ENCODE assay signal across 10 cellular contexts in genomic region chr1:89910780-89911179, GRCh38.
DNase-seq lines count a peak whose midpoint lies in the region; ATAC-seq, FAIRE-seq and TF ChIP-seq lines count a peak whose summit lies in the region.
"Had no signal": no experiment of that assay in that cellular context is flagged by ENCODE, and none has a peak within 500 bp of the region (broad histone marks: within the 10 kb centered on the region; RNA-seq: fewer than 3 reads in every experiment).

No MANE protein-coding gene starts in this region.

- H4K8ac ChIP-seq in trophoblast cell (ENCODE audit: low read depth, low read length) = no peak overlapping the region

- peak; percentile 64 for DNase-seq in NCI-H2227 treated with DMSO at 0.1 percent for 48 hours (lab: John Stamatoyannopoulos, UW)
- DNase-seq in epithelial cell of proximal tubule (ENCODE audit: low read depth) = peak; percentile 70
- peak; percentile 56 to 86 for DNase-seq in trophoblast cell
- DNase-seq in GM10248 (ENCODE audit: extremely low spot score) = no peak
- DNase-seq in CD8-positive, alpha-beta T cell = no peak
- DNase-seq in hypothalamus (lab: John Stamatoyannopoulos, UW) = no peak
- DNase-seq: left ventricle myocardium superior, NCI-H345 had no signal

- ATAC-seq in CD8-positive, alpha-beta T cell = no peak
- no peak for ATAC-seq in esophagus mucosa
- ATAC-seq: left ventricle myocardium superior had no signal

- H3K18ac ChIP-seq in trophoblast cell (ENCODE audit: low read length) = no peak overlapping the region

- no peak for TF ChIP-seq CTCF in epithelial cell of proximal tubule (conservative IDR thresholded peaks at IDR 0.05; ENCODE audit: low read depth, low read length)
- TF ChIP-seq CTCF in GM10248 (IDR thresholded peaks at IDR 0.05; ENCODE audit: control extremely low read depth, extremely low read depth, low read depth, missing control alignments) = no peak
- no peak for TF ChIP-seq CTCF in CD8-positive, alpha-beta T cell (IDR thresholded peaks at IDR 0.05)

- WGBS in trophoblast cell (ENCODE audit: extremely low coverage, insufficient coverage, insufficient read length) = no CpG with 5 or more reads among the region's 2 CpGs

- peaks cover 57% of the 10 kb centered on the region for H3K4me1 Mint-ChIP-seq in CD8-positive, alpha-beta T cell (ENCODE audit: low read depth)

- no peak overlapping the region for H2AFZ ChIP-seq in trophoblast cell (ENCODE audit: insufficient read depth, low read length, poor library complexity)

- no peak overlapping the region for H3K4me3 ChIP-seq in epithelial cell of proximal tubule (ENCODE audit: low read depth, low read length)
- no peak overlapping the region for H3K4me3 ChIP-seq in trophoblast cell (ENCODE audit: low read depth, low read length)
- no peak overlapping the region for H3K4me3 ChIP-seq in CD8-positive, alpha-beta T cell (ENCODE audit: low read depth, low read length)

- no peaks in the 10 kb centered on the region for H3K27me3 Mint-ChIP-seq in CD8-positive, alpha-beta T cell (ENCODE audit: low read depth)

- no peak overlapping the region for H2BK120ac ChIP-seq in trophoblast cell (ENCODE audit: insufficient read depth, low read length, poor library complexity)

- POLR2A ChIA-PET in GM10248 (lab: Yijun Ruan, JAX) = no interaction called here
- POLR2A ChIA-PET in CD8-positive, alpha-beta T cell (lab: Charles Lee) = no interaction called here

- H3K79me2 ChIP-seq in trophoblast cell (ENCODE audit: control insufficient read depth, insufficient read depth, low read length, poor library complexity) = no peaks in the 10 kb centered on the region

- peak; percentile 100 for FAIRE-seq in G401.6 (lab: Jason Lieb, UNC)

- H3K27me3 ChIP-seq in trophoblast cell (ENCODE audit: insufficient read depth, low read length) = no peaks in the 10 kb centered on the region
- H3K27me3 ChIP-seq in CD8-positive, alpha-beta T cell (ENCODE audit: insufficient read depth, low read length) = no peaks in the 10 kb centered on the region

- H3K4me3 Mint-ChIP-seq in CD8-positive, alpha-beta T cell = no peak overlapping the region

- no peak overlapping the region for H3K4ac ChIP-seq in trophoblast cell (ENCODE audit: low read depth, low read length)

- CTCF ChIA-PET in GM10248 (lab: Yijun Ruan, JAX) = interaction anchor here (2.4 to 2.9 kb wide), 2 partner anchors 9 to 10 kb away, joined by 7 to 9 read pairs; no protein-coding TSS in a partner anchor
- CTCF ChIA-PET in CD8-positive, alpha-beta T cell (lab: Charles Lee) = no interaction called here

- no peak overlapping the region for H4K91ac ChIP-seq in trophoblast cell (ENCODE audit: low read depth, low read length)

- H3K79me1 ChIP-seq in trophoblast cell (ENCODE audit: low read length) = peaks cover 14% of the 10 kb centered on the region

- H3K23ac ChIP-seq in trophoblast cell (ENCODE audit: low read length) = no peak overlapping the region

- peak overlapping the region; percentile 27 for H3K4me2 ChIP-seq in trophoblast cell (ENCODE audit: low read length)

- H3K4me1 ChIP-seq in trophoblast cell (ENCODE audit: control insufficient read depth in 1 of 2, insufficient read depth in 2 of 2, low read length in 2 of 2) = peaks cover 12 to 23% of the 10 kb centered on the region in 2 experiments
- no peaks in the 10 kb centered on the region for H3K4me1 ChIP-seq in CD8-positive, alpha-beta T cell (ENCODE audit: insufficient read depth, low read length)

- H3K9me3 Mint-ChIP-seq in CD8-positive, alpha-beta T cell = no peaks in the 10 kb centered on the region

- no peaks in the 10 kb centered on the region for H3K36me3 ChIP-seq in trophoblast cell (ENCODE audit: control insufficient read depth in 1 of 2, insufficient read depth in 2 of 2, low read length in 2 of 2)
- no peaks in the 10 kb centered on the region for H3K36me3 ChIP-seq in CD8-positive, alpha-beta T cell (ENCODE audit: insufficient read depth, low read length)

- H2BK5ac ChIP-seq in trophoblast cell (ENCODE audit: low read depth, low read length, poor library complexity) = no peak overlapping the region

- H3K9me3 ChIP-seq in trophoblast cell (ENCODE audit: insufficient read depth, low read depth, low read length) = no peaks in the 10 kb centered on the region
- no peaks in the 10 kb centered on the region for H3K9me3 ChIP-seq in CD8-positive, alpha-beta T cell (ENCODE audit: low read length)

- intact Hi-C loops in CD8-positive, alpha-beta T cell (cut with DNase I, micrococcal nuclease) = no loop called here

- H3K27ac ChIP-seq in trophoblast cell (ENCODE audit: low read depth, low read length) = peak overlapping the region; percentile 89
- H3K27ac ChIP-seq in CD8-positive, alpha-beta T cell (ENCODE audit: low read depth, low read length) = no peak overlapping the region

- no peak overlapping the region for H3K9ac ChIP-seq in trophoblast cell (ENCODE audit: low read length)

- H2BK12ac ChIP-seq in trophoblast cell (ENCODE audit: low read length) = no peak overlapping the region

- H4K12ac ChIP-seq in trophoblast cell (ENCODE audit: low read depth, low read length) = no peak overlapping the region

- H3K27ac Mint-ChIP-seq in CD8-positive, alpha-beta T cell = no peak overlapping the region

- H2AK5ac ChIP-seq in trophoblast cell (ENCODE audit: low read length) = no peak overlapping the region

- peaks cover 48% of the 10 kb centered on the region for H3K36me3 Mint-ChIP-seq in CD8-positive, alpha-beta T cell

- no peak overlapping the region for H3K14ac ChIP-seq in trophoblast cell (ENCODE audit: low read length)

Comparison
In these comparisons a context has a peak if more than half of its experiments do, and no peak if none do; other contexts are left out.
1. DNase-seq: peak in NCI-H2227 treated with DMSO at 0.1 percent for 48 hours (single experiment), epithelial cell of proximal tubule (single experiment) and trophoblast cell (2 of 2); none in GM10248 (single experiment), CD8-positive, alpha-beta T cell (0 of 7) and hypothalamus (0 of 51).